1 cellular context compared by ENCODE assay signal in genomic region chr17:82098169-82098938, GRCh38.
TF ChIP-seq lines count a peak whose summit lies in the region.

Gene FASN (minus strand): TSS chr17:82098236. CDS start chr17:82096445, 1,791 bp downstream.

TF ChIP-seq in IMR-90, 13 proteins besides CTCF, POLR2A, EP300 and RAD21 (continued from another document):
- peak; percentile 55 for TF ChIP-seq USF2 (IDR thresholded peaks at IDR 0.05; ENCODE audit: low read depth, low read length)
- no peak for TF ChIP-seq SMC3 (IDR thresholded peaks at IDR 0.05; ENCODE audit: low read depth, low read length)
- no peak for TF ChIP-seq RCOR1 (IDR thresholded peaks at IDR 0.05; ENCODE audit: insufficient replicate concordance, low read length)
- TF ChIP-seq FOS (IDR thresholded peaks at IDR 0.05; ENCODE audit: low read depth, low read length) = peak; percentile 38; the same call in 1 of the 2 replicates
- peak; percentile 90 for TF ChIP-seq MXI1 (IDR thresholded peaks at IDR 0.05; ENCODE audit: borderline replicate concordance, low read depth, low read length)
